Comparison of ENCODE assay signal across 14 cellular contexts in the genomic region with DNA sequence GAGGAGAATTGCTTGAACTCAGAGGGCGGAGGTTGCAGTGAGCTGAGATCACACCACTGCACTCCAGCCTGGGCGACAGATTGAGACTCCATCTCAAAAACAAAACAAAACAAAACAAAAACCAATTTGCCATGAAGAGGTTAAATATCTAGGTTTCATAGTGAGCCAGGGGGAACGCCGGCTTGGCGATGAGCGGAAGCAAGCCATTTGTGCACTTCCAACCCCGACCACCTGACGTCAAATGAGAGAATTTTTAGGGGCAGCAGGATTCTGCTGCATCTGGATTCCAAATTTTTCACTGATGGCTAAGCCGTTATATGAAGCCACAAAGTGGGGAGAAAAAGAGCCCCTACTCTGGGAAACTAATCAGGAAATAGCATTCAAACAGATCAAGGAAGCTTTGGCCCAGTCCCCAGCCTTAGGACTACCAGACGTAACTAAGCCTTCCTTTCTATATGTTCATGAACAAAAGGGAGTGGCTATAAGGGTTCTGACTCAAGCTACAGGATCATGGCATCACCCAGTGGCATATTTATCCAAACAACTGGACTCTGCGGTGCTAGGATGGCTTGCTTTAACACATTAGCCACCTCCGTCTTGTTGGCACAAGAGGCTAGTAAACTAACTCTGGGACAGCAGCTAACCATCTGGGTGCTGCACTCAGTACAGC. TPM values are rescaled to one million over a fixed set of nuclear protein-coding genes. Genes with fewer than 3 reads are reported as not detected.
"Had no signal": no experiment of that assay in that cellular context is flagged by ENCODE, and none has a peak within 500 bp of the region (broad histone marks: within the 10 kb centered on the region; RNA-seq: fewer than 3 reads in every experiment).

No MANE protein-coding gene starts in this region.

- H3K4me3 ChIP-seq: adrenal gland, lower lobe of right lung, skin epidermis, tibial artery had no signal

- DNase-seq: activated CD4-positive, alpha-beta T cell treated with anti-CD3 and anti-CD28 coated beads for 4 hours; activated naive CD4-positive, alpha-beta T cell treated with anti-CD3 and anti-CD28 coated beads, Interleukin-2, amount 50 U/mL, for 16 hours; activated T-cell treated with anti-CD3 and anti-CD28 coated beads for 4 hours; adrenal gland; erythroblast; left cardiac atrium; lower lobe of right lung; T1000; WERI-Rb-1 had no signal

- H3K9me3 Mint-ChIP-seq: activated T-helper 17 cell treated with anti-CD3 and anti-CD28 coated beads, Interleukin-2, amount 50 U/mL, for 72 hours; dendritic cell treated with granulocyte-macrophage colony-stimulating factor and Interleukin-4, amounts not matched to agents 40 ng/mL and 50 ng/mL, for 4 days; mesothelial cell of epicardium had no signal

- ATAC-seq: activated T-helper 17 cell treated with anti-CD3 and anti-CD28 coated beads, Interleukin-2, amount 50 U/mL, for 72 hours; left cardiac atrium; lower lobe of right lung had no signal

- H3K27ac Mint-ChIP-seq: activated T-helper 17 cell treated with anti-CD3 and anti-CD28 coated beads, Interleukin-2, amount 50 U/mL, for 72 hours; dendritic cell treated with granulocyte-macrophage colony-stimulating factor and Interleukin-4, amounts not matched to agents 40 ng/mL and 50 ng/mL, for 4 days; mesothelial cell of epicardium had no signal

- H3K4me3 Mint-ChIP-seq: activated T-helper 17 cell treated with anti-CD3 and anti-CD28 coated beads, Interleukin-2, amount 50 U/mL, for 72 hours; dendritic cell treated with granulocyte-macrophage colony-stimulating factor and Interleukin-4, amounts not matched to agents 40 ng/mL and 50 ng/mL, for 4 days; mesothelial cell of epicardium had no signal

RNA-seq across cellular contexts. Expression of a gene that starts 19.2 kb away (rescaled TPM):
- total RNA-seq: activated T-helper 17 cell treated with anti-CD3 and anti-CD28 coated beads, Interleukin-2, amount 50 U/mL, for 72 hours had no signal
